ENCODE assay signal across 1 cellular context in genomic region chr10:64196638-64197315, GRCh38.
TF ChIP-seq lines count a peak whose summit lies in the region.

No MANE protein-coding gene starts in this region.

TF ChIP-seq in K562, 482 proteins besides CTCF, POLR2A, EP300 and RAD21 (continued from another document):
- no peak for TF ChIP-seq MGA (IDR thresholded peaks at IDR 0.05)
- TF ChIP-seq FOSL1 (tag; conservative IDR thresholded peaks at IDR 0.05): no peak
- no peak for TF ChIP-seq PHF21A (IDR thresholded peaks at IDR 0.05; ENCODE audit: borderline replicate concordance, low read depth)
- no peak for TF ChIP-seq DDX20 (tag; IDR thresholded peaks at IDR 0.05; ENCODE audit: low read depth)
- no peak for TF ChIP-seq TRIM24 (IDR thresholded peaks at IDR 0.05)
- no peak for TF ChIP-seq ZNF133 (CRISPR knock-in tag; IDR thresholded peaks at IDR 0.05)
- no peak for TF ChIP-seq ZKSCAN8 (CRISPR knock-in tag; IDR thresholded peaks at IDR 0.05)
TF ChIP-seq in K562: peak in this region for 0.
